In the genomic region with DNA sequence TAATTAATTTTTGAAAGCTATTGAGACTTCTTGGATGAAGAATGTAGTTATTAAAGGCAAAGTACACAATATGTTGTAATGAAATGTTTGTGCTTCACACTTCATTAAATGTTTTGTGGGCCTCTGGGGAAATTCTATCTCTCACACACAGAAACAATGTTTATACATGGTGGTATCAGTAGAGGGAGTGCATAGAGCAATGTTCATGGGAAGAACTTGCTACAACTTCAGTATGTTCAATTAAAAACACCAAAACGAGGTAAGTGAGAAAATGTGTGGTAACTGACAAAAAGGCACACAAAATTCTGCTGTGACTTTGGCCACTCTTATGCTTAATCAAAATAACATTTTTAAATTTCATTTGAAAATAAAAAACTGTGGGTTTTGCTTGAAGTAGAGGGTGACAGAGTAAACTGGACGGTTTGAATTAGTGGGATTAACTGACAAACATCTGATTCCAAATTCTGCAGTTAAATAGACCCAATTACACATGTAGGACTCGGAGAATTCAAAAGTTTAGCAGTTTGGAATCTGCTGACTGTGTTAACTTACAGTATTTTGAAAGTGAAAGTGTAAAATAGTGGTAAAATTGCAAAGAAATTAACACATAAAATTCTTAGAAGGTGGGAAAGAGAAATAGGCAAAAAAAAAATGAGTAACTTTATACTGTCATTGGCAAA, we compare ENCODE assay signal across 8 cellular contexts.
DNase-seq lines count a peak whose midpoint lies in the region; ATAC-seq and TF ChIP-seq lines count a peak whose summit lies in the region.

No MANE protein-coding gene starts in this region.

- H3K27me3 Mint-ChIP-seq in activated CD8-positive, alpha-beta T cell treated with anti-CD3 and anti-CD28 coated beads, Interleukin-2, amount 10 ng/mL, durations not matched to agents 7 days and 5 days (ENCODE audit: low read depth), result peaks cover 12% of the 10 kb centered on the region

- POLR2A ChIA-PET in A673 (lab: Charles Lee; ENCODE audit: low non-redundant PET), result no interaction called here
- POLR2A ChIA-PET in activated CD8-positive, alpha-beta T cell treated with anti-CD3 and anti-CD28 coated beads, Interleukin-2, amount 10 ng/mL, durations not matched to agents 7 days and 5 days (lab: Charles Lee), result no interaction called here

- no peaks in the 10 kb centered on the region for H3K9me3 Mint-ChIP-seq in activated CD8-positive, alpha-beta T cell treated with anti-CD3 and anti-CD28 coated beads, Interleukin-2, amount 10 ng/mL, durations not matched to agents 7 days and 5 days (ENCODE audit: insufficient read depth)

- H3K4me3 ChIP-seq in A673 (ENCODE audit: low read depth, low read length, poor library complexity, severe bottlenecking) (peak overlapping the region; percentile 19), right lobe of liver (peak overlapping the region; percentile 22 to 41 (median 31)), testis (peak overlapping the region in 1 of 2 donors; percentile 4)

- peaks cover 10% of the 10 kb centered on the region for H3K4me1 Mint-ChIP-seq in activated CD8-positive, alpha-beta T cell treated with anti-CD3 and anti-CD28 coated beads, Interleukin-2, amount 10 ng/mL, durations not matched to agents 7 days and 5 days (ENCODE audit: low read depth)

- intact Hi-C loops in A673 (cut with micrococcal nuclease; ENCODE audit: unreplicated experiment) (no loop called here), right lobe of liver (cut with DNase I) (no loop called here), testis (cut with DNase I; ENCODE audit: low total_unique reads) (no loop called here)

- TF ChIP-seq CTCF in A673 (conservative IDR thresholded peaks at IDR 0.05; ENCODE audit: low read depth, low read length) (peak; percentile 38; the same call in 1 of the 2 replicates), right lobe of liver (IDR thresholded peaks at IDR 0.05) (no peak), testis (IDR thresholded peaks at IDR 0.05) (no peak)

- H3K4me1 ChIP-seq in A673 (ENCODE audit: insufficient read depth, low read length, poor library complexity, severe bottlenecking) (peaks cover 7% of the 10 kb centered on the region), right lobe of liver (no peaks in the 10 kb centered on the region), testis (peaks cover 5% of the 10 kb centered on the region)

- TF ChIP-seq POLR2A in right lobe of liver (IDR thresholded peaks at IDR 0.05) (no peak), testis (IDR thresholded peaks at IDR 0.05) (no peak)

- no TSS peak for BruUV-seq in A673 (replicated peaks; lab: Mats Ljungman, UMichigan)

- peak; percentile 42 for ATAC-seq in activated CD8-positive, alpha-beta T cell treated with anti-CD3 and anti-CD28 coated beads, Interleukin-2, amount 10 ng/mL, durations not matched to agents 7 days and 5 days
- ATAC-seq in right lobe of liver, result peak in 3 of 4 donors; percentile 29 to 51 (median 45)

- 22% methylated on average over 3 of the region's 3 CpGs for whole genome bisulfite sequencing in right lobe of liver (ENCODE audit: insufficient coverage, low coverage, low lambda C conversion rate, missing lambda C conversion rate)
- 32 to 43% methylated on average over 3 of the region's 3 CpGs for WGBS in testis, 2 donors

- H3K9me3 ChIP-seq in A673 (ENCODE audit: low read depth, low read length, poor library complexity, severe bottlenecking) (no peaks in the 10 kb centered on the region), right lobe of liver (no peaks in the 10 kb centered on the region), testis (no peaks in the 10 kb centered on the region)

- no peaks in the 10 kb centered on the region for H3K36me3 Mint-ChIP-seq in activated CD8-positive, alpha-beta T cell treated with anti-CD3 and anti-CD28 coated beads, Interleukin-2, amount 10 ng/mL, durations not matched to agents 7 days and 5 days (ENCODE audit: low read depth)

- DNase-seq in A673 (ENCODE audit: low spot score) (peak; percentile 64), HCEC 1CT (peak; percentile 21), right lobe of liver (no peak), medulla oblongata (ENCODE audit: extremely low spot score) (no peak), RPMI8226 (no peak), testis (no peak), SKM-1 treated with dmso at 0.1 percent for 144 hours (lab: John Stamatoyannopoulos, UW; ENCODE audit: unreplicated experiment) (no peak)
- DNase-seq in activated CD8-positive, alpha-beta T cell treated with anti-CD3 and anti-CD28 coated beads, Interleukin-2, amount 10 ng/mL, durations not matched to agents 7 days and 5 days, result no peak

- H3K36me3 ChIP-seq in A673 (ENCODE audit: insufficient read depth, low read length, poor library complexity, severe bottlenecking), result no peaks in the 10 kb centered on the region
- H3K36me3 ChIP-seq in right lobe of liver, result no peaks in the 10 kb centered on the region
- no peaks in the 10 kb centered on the region for H3K36me3 ChIP-seq in testis (ENCODE audit: low read depth, missing control alignments)

- CTCF ChIA-PET in A673 (lab: Charles Lee), result no interaction called here
- CTCF ChIA-PET in activated CD8-positive, alpha-beta T cell treated with anti-CD3 and anti-CD28 coated beads, Interleukin-2, amount 10 ng/mL, durations not matched to agents 7 days and 5 days (lab: Charles Lee), result no interaction called here

- peak overlapping the region; percentile 88 for H3K27ac Mint-ChIP-seq in activated CD8-positive, alpha-beta T cell treated with anti-CD3 and anti-CD28 coated beads, Interleukin-2, amount 10 ng/mL, durations not matched to agents 7 days and 5 days

- H3K27ac ChIP-seq in A673 (ENCODE audit: low read depth, low read length, poor library complexity, severe bottlenecking) (no peak overlapping the region), right lobe of liver (no peak overlapping the region), testis (peak overlapping the region in 1 of 2 donors; percentile 62)

- H3K4me3 Mint-ChIP-seq in activated CD8-positive, alpha-beta T cell treated with anti-CD3 and anti-CD28 coated beads, Interleukin-2, amount 10 ng/mL, durations not matched to agents 7 days and 5 days, result peak overlapping the region; percentile 79

- H3K27me3 ChIP-seq in A673 (replicated peaks; ENCODE audit: insufficient read depth, low read depth, low read length, poor library complexity) (no peaks in the 10 kb centered on the region), right lobe of liver (no peaks in the 10 kb centered on the region), testis (no peaks in the 10 kb centered on the region)

Comparison
In these comparisons a context has a peak if more than half of its experiments do, and no peak if none do; other contexts are left out.
1. DNase-seq: peak in A673 (single experiment) and HCEC 1CT (single experiment); none in activated CD8-positive, alpha-beta T cell treated with anti-CD3 and anti-CD28 coated beads, Interleukin-2, amount 10 ng/mL, durations not matched to agents 7 days and 5 days (single experiment), right lobe of liver (0 of 3), medulla oblongata (single experiment), RPMI8226 (single experiment), testis (single experiment) and SKM-1 treated with dmso at 0.1 percent for 144 hours (single experiment).